In genomic region chr2:218852911-218853667, GRCh38 we compare ENCODE assay signal across 9 cellular contexts. TPM values are rescaled to one million over a fixed set of nuclear protein-coding genes. Genes with fewer than 3 reads are reported as not detected.
A peak's percentile ranks its signal among the peaks of the same experiment; 100 is the strongest.
DNase-seq lines count a peak whose midpoint lies in the region; ATAC-seq and TF ChIP-seq lines count a peak whose summit lies in the region.
"Had no signal": no experiment of that assay in that cellular context is flagged by ENCODE, and none has a peak within 500 bp of the region (broad histone marks: within the 10 kb centered on the region; RNA-seq: fewer than 3 reads in every experiment).

No MANE protein-coding gene starts in this region.

- no peak overlapping the region for H3K4me3 Mint-ChIP-seq in activated CD8-positive, alpha-beta memory T cell treated with anti-CD3 and anti-CD28 coated beads, Interleukin-2, amount 10 ng/mL, durations not matched to agents 7 days and 5 days
- H3K4me3 Mint-ChIP-seq in natural killer cell treated with Interleukin-12 subunit alpha and Interleukin-12 subunit beta and Interleukin-15 and Interleukin-18, amount 100 ng/mL, for 72 hours, result no peak overlapping the region

- no peaks in the 10 kb centered on the region for H3K4me1 Mint-ChIP-seq in activated CD8-positive, alpha-beta memory T cell treated with anti-CD3 and anti-CD28 coated beads, Interleukin-2, amount 10 ng/mL, durations not matched to agents 7 days and 5 days
- peaks cover 5 to 8% of the 10 kb centered on the region in 2 donors for H3K4me1 Mint-ChIP-seq in natural killer cell treated with Interleukin-12 subunit alpha and Interleukin-12 subunit beta and Interleukin-15 and Interleukin-18, amount 100 ng/mL, for 72 hours (ENCODE audit: low read depth in 2 of 2)

- H3K36me3 ChIP-seq in HCT116 (ENCODE audit: control insufficient read depth in 1 of 2, insufficient read depth in 2 of 2, low read length in 2 of 2), result no peaks in the 10 kb centered on the region

- no peaks in the 10 kb centered on the region for H3K9me3 Mint-ChIP-seq in activated CD8-positive, alpha-beta memory T cell treated with anti-CD3 and anti-CD28 coated beads, Interleukin-2, amount 10 ng/mL, durations not matched to agents 7 days and 5 days (ENCODE audit: low read depth)
- H3K9me3 Mint-ChIP-seq in natural killer cell treated with Interleukin-12 subunit alpha and Interleukin-12 subunit beta and Interleukin-15 and Interleukin-18, amount 100 ng/mL, for 72 hours, result no peaks in the 10 kb centered on the region

- H3K27ac Mint-ChIP-seq in activated CD8-positive, alpha-beta memory T cell treated with anti-CD3 and anti-CD28 coated beads, Interleukin-2, amount 10 ng/mL, durations not matched to agents 7 days and 5 days, result no peak overlapping the region
- no peak overlapping the region for H3K27ac Mint-ChIP-seq in natural killer cell treated with Interleukin-12 subunit alpha and Interleukin-12 subunit beta and Interleukin-15 and Interleukin-18, amount 100 ng/mL, for 72 hours

- no peaks in the 10 kb centered on the region for H3K9me2 ChIP-seq in HCT116 (ENCODE audit: insufficient read depth)

- H4K20me1 ChIP-seq in HCT116 (ENCODE audit: insufficient read depth), result no peaks in the 10 kb centered on the region

- POLR2A ChIA-PET in HCT116 (lab: Charles Lee), result interaction anchor here (2.0 kb wide), 1 partner anchor 149 kb away, joined by 8 read pairs; no protein-coding TSS in a partner anchor

- no peak overlapping the region for H3K4me3 ChIP-seq in HCT116 (replicated peaks in 1 of 2; ENCODE audit: low read depth in 1 of 2, low read length in 2 of 2)

- no peaks in the 10 kb centered on the region for H3K79me2 ChIP-seq in HCT116 (ENCODE audit: insufficient read depth, low read length)

- intact Hi-C loops in HCT116 (cut with micrococcal nuclease), result loop anchor here (1.0 to 2.0 kb wide), 5 partner anchors 45 to 302 kb away; no protein-coding TSS in a partner anchor

- RAD21 ChIA-PET in HCT116 (lab: Charles Lee; ENCODE audit: low non-redundant PET in 1 of 2, low total read pairs in 2 of 2, uncharacterized antibody in 2 of 2, unreplicated experiment in 2 of 2), result interaction anchor here (0.8 to 1.1 kb wide), 4 partner anchors 41 to 127 kb away, joined by 3 to 5 read pairs (median 4); no protein-coding TSS in a partner anchor

- no peaks in the 10 kb centered on the region for H3K27me3 ChIP-seq in HCT116 (ENCODE audit: insufficient read depth, low read length)

- CTCF ChIA-PET in HCT116 (lab: Charles Lee), result interaction anchor here (0.9 to 4.3 kb wide), 15 partner anchors 8 to 677 kb away, joined by 3 to 35 read pairs (median 5); partner anchors contain the start of genes BCS1L and ZNF142
- CTCF ChIA-PET in activated CD8-positive, alpha-beta memory T cell treated with anti-CD3 and anti-CD28 coated beads, Interleukin-2, amount 10 ng/mL, durations not matched to agents 7 days and 5 days (lab: Charles Lee), result interaction anchor here (0.8 to 3.1 kb wide), 17 partner anchors 12 to 205 kb away, joined by 3 to 38 read pairs (median 3); no protein-coding TSS in a partner anchor

- no peaks in the 10 kb centered on the region for H3K36me3 Mint-ChIP-seq in activated CD8-positive, alpha-beta memory T cell treated with anti-CD3 and anti-CD28 coated beads, Interleukin-2, amount 10 ng/mL, durations not matched to agents 7 days and 5 days
- no peaks in the 10 kb centered on the region for H3K36me3 Mint-ChIP-seq in natural killer cell treated with Interleukin-12 subunit alpha and Interleukin-12 subunit beta and Interleukin-15 and Interleukin-18, amount 100 ng/mL, for 72 hours

- no peak overlapping the region for H3K27ac ChIP-seq in C4-2B
- no peak overlapping the region for H3K27ac ChIP-seq in HCT116 (ENCODE audit: low read depth, low read length)

- TF ChIP-seq RAD21 in HCT116 (IDR thresholded peaks at IDR 0.05; ENCODE audit: low read depth), result no peak

- no TSS peak for BruUV-seq in HCT116 (replicated peaks; lab: Mats Ljungman, UMichigan)

- no peak for TF ChIP-seq POLR2A in HCT116 (IDR thresholded peaks at IDR 0.05; ENCODE audit: borderline replicate concordance, extremely low read depth, insufficient read depth, insufficient read length)
- no peak for TF ChIP-seq POLR2A in erythroblast (IDR thresholded peaks at IDR 0.05; ENCODE audit: low read length)

- H3K27me3 Mint-ChIP-seq in activated CD8-positive, alpha-beta memory T cell treated with anti-CD3 and anti-CD28 coated beads, Interleukin-2, amount 10 ng/mL, durations not matched to agents 7 days and 5 days, result peaks cover 70% of the 10 kb centered on the region
- H3K27me3 Mint-ChIP-seq in natural killer cell treated with Interleukin-12 subunit alpha and Interleukin-12 subunit beta and Interleukin-15 and Interleukin-18, amount 100 ng/mL, for 72 hours, result peaks cover 48 to 54% of the 10 kb centered on the region in 2 donors

- no peaks in the 10 kb centered on the region for H3K9me3 ChIP-seq in HCT116 (ENCODE audit: control insufficient read depth in 1 of 2, insufficient read depth in 1 of 2, low read depth in 1 of 2, low read length in 2 of 2)

- H3K4me1 ChIP-seq in HCT116 (ENCODE audit: control insufficient read depth in 1 of 2, insufficient read depth in 2 of 2, low read length in 2 of 2), result peaks cover 32 to 57% of the 10 kb centered on the region in 2 experiments

- ATAC-seq in HCT116 (peak; percentile 71), HG02678 (IDR thresholded peaks at IDR 0.05; ENCODE audit: unreplicated experiment) (no peak)
- ATAC-seq in activated CD8-positive, alpha-beta memory T cell treated with anti-CD3 and anti-CD28 coated beads, Interleukin-2, amount 10 ng/mL, durations not matched to agents 7 days and 5 days, result peak; percentile 68
- peak; percentile 60 to 68 for ATAC-seq in natural killer cell treated with Interleukin-12 subunit alpha and Interleukin-12 subunit beta and Interleukin-15 and Interleukin-18, amount 100 ng/mL, for 72 hours

- DNase-seq in HCT116 (ENCODE audit: low read depth, low spot score) (peak; percentile 77), NOMO-1 treated with DMSO at 0.1 percent for 48 hours (lab: John Stamatoyannopoulos, UW; ENCODE audit: unreplicated experiment) (peak; percentile 72), erythroblast (lab: John Stamatoyannopoulos, UW) (peak; percentile 62 to 74), stromal cell of bone marrow (ENCODE audit: low read depth) (peak; percentile 22)
- DNase-seq in activated CD8-positive, alpha-beta memory T cell treated with anti-CD3 and anti-CD28 coated beads, Interleukin-2, amount 10 ng/mL, durations not matched to agents 7 days and 5 days, result peak; percentile 73
- peak; percentile 75 for DNase-seq in natural killer cell treated with Interleukin-12 subunit alpha and Interleukin-12 subunit beta and Interleukin-15 and Interleukin-18, amount 100 ng/mL, for 72 hours (ENCODE audit: low spot score)

- H2AFZ ChIP-seq in HCT116 (ENCODE audit: low read depth, low read length, poor library complexity, severe bottlenecking), result peak overlapping the region; percentile 42

- no peak overlapping the region for H3K9ac ChIP-seq in HCT116 (ENCODE audit: low read length)

- H3K4me2 ChIP-seq in HCT116 (ENCODE audit: low read length), result peak overlapping the region; percentile 49

- peak; percentile 83 for TF ChIP-seq CTCF in C4-2B (conservative IDR thresholded peaks at IDR 0.05)
- peak in 2 of 3 experiments; percentile 74 to 85; a peak in 4 of 6 replicates for TF ChIP-seq CTCF in HCT116 (IDR thresholded peaks at IDR 0.05 in 2 of 3, conservative IDR thresholded peaks at IDR 0.05 in 1 of 3; ENCODE audit: borderline replicate concordance in 1 of 3, insufficient read depth in 1 of 3, low read depth in 2 of 3, low read length in 2 of 3)

TF ChIP-seq in HCT116, 20 proteins besides CTCF, POLR2A, EP300 and RAD21:
- no peak for TF ChIP-seq MAX (IDR thresholded peaks at IDR 0.05)
- TF ChIP-seq YY1 (IDR thresholded peaks at IDR 0.05; ENCODE audit: extremely low read depth, insufficient replicate concordance, low read depth, low read length), result peak; percentile 15
- no peak for TF ChIP-seq EZH2phosphoT487 (IDR thresholded peaks at IDR 0.05; ENCODE audit: borderline replicate concordance)
- TF ChIP-seq ELF1 (IDR thresholded peaks at IDR 0.05; ENCODE audit: borderline replicate concordance, low read depth), result no peak
- TF ChIP-seq ZNF274 (IDR thresholded peaks at IDR 0.05; ENCODE audit: low read depth, low read length), result no peak
- no peak for TF ChIP-seq SIN3A (IDR thresholded peaks at IDR 0.05; ENCODE audit: low read depth)
TF ChIP-seq in HCT116: peak in this region for 1.

RNA-seq across cellular contexts. Expression of gene WNT6, which starts 6.5 kb away (rescaled TPM):
- 1.4 TPM for total RNA-seq in HCT116 (2021; ENCODE audit: unreplicated experiment)
- polyA plus RNA-seq in HCT116 (2012), result 2.2 and 2.4 TPM in 2 replicates
- total RNA-seq in activated CD8-positive, alpha-beta memory T cell treated with anti-CD3 and anti-CD28 coated beads, Interleukin-2, amount 10 ng/mL, durations not matched to agents 7 days and 5 days, result not detected
- total RNA-seq in natural killer cell treated with Interleukin-12 subunit alpha and Interleukin-12 subunit beta and Interleukin-15 and Interleukin-18, amount 100 ng/mL, for 72 hours, result not detected

RNA-seq across cellular contexts. Expression of gene PRKAG3, which starts 21.5 kb away (rescaled TPM):
- not detected for total RNA-seq in HCT116 (2021; ENCODE audit: unreplicated experiment)
- polyA plus RNA-seq in HCT116 (2012), result not detected in 2 replicates
- total RNA-seq in activated CD8-positive, alpha-beta memory T cell treated with anti-CD3 and anti-CD28 coated beads, Interleukin-2, amount 10 ng/mL, durations not matched to agents 7 days and 5 days, result not detected
- not detected for total RNA-seq in natural killer cell treated with Interleukin-12 subunit alpha and Interleukin-12 subunit beta and Interleukin-15 and Interleukin-18, amount 100 ng/mL, for 72 hours
- total RNA-seq: subcutaneous adipose tissue had no signal

RNA-seq across cellular contexts. Expression of gene WNT10A, which starts 27.6 kb away (rescaled TPM):
- total RNA-seq in HCT116 (2021; ENCODE audit: unreplicated experiment), result 1.5 TPM
- 0.66 and 1.0 TPM in 2 replicates for polyA plus RNA-seq in HCT116 (2012)
- under 1 TPM; 0.23 to 0.35 TPM for total RNA-seq in activated CD8-positive, alpha-beta memory T cell treated with anti-CD3 and anti-CD28 coated beads, Interleukin-2, amount 10 ng/mL, durations not matched to agents 7 days and 5 days
- total RNA-seq in natural killer cell treated with Interleukin-12 subunit alpha and Interleukin-12 subunit beta and Interleukin-15 and Interleukin-18, amount 100 ng/mL, for 72 hours, result not detected
- total RNA-seq: subcutaneous adipose tissue had no signal

Comparison
In these comparisons a context has a peak if more than half of its experiments do, and no peak if none do; other contexts are left out.
1. DNase-seq: peak in every context shown above with its lines; median percentile 77 in HCT116; 75 in natural killer cell treated with Interleukin-12 subunit alpha and Interleukin-12 subunit beta and Interleukin-15 and Interleukin-18, amount 100 ng/mL, for 72 hours; 73 in activated CD8-positive, alpha-beta memory T cell treated with anti-CD3 and anti-CD28 coated beads, Interleukin-2, amount 10 ng/mL, durations not matched to agents 7 days and 5 days; 72 in NOMO-1 treated with DMSO at 0.1 percent for 48 hours; 68 in erythroblast; 22 in stromal cell of bone marrow.